Comparison of ENCODE assay signal across 8 cellular contexts in the genomic region with DNA sequence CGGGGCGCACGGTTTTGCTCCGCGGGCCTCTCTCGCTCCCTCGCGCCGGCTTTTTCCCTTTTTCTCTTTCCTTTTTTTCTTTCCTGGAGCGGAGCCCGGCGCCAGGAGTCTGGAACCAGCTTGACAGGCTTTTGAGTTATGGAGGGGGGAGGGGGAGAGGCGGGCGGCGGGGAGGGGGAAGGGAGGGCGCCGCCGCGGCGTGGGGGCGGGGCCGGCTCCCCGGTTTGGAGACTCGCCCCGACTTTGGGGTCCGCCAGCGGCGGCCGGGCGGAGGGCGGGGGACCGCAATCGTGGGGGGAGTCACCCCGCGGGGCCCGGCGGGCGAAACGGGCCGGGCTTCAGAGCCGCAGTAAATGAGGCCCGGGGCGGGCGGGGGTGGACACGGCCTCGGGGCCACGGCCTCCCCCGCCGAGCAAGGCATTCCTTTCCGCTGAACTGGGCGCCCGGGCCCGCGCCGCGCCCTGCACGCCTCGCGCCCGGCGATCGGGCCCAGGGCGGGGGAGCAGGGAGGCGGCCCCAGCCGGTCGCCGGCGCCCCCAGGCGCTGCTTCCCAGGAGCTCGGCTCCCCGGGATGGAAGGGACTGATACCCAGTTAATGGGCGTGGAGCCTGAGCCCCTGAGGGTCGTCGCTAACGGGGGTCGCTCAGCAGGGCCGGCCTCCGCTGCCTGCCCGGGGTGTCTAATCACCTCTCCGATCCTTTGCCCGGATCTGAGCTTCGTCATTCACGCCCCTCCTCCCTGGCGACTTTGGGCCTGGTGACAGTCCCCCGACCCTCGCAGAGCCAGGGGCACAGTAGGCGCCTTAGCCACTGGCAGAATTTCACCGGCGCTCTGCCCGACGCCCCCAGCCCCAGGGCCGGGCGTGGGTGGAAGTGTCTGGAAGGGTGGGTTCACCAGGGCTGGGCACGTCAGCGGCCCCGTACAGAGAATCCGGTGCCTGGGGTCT.
DNase-seq lines count a peak whose midpoint lies in the region; ATAC-seq and TF ChIP-seq lines count a peak whose summit lies in the region.

No MANE protein-coding gene starts in this region.

- POLR2A ChIA-PET in BJ (lab: Charles Lee) (interaction anchor here (0.5 to 1.5 kb wide), 6 partner anchors 13 to 316 kb away, joined by 3 to 9 read pairs (median 4); partner anchors contain the start of gene IER5L), T-cell (lab: Charles Lee) (interaction anchor here (0.6 to 0.7 kb wide), 2 partner anchors 41 to 273 kb away, joined by 4 read pairs; no protein-coding TSS in a partner anchor)

- peak; percentile 19; the same call in 1 of the 2 replicates for TF ChIP-seq CTCF in BJ (IDR thresholded peaks at IDR 0.05; ENCODE audit: insufficient read depth, low read depth, low read length)

- no peaks in the 10 kb centered on the region for H3K36me3 Mint-ChIP-seq in T-cell

- peak overlapping the region; percentile 68 to 74 (median 71) for H3K4me3 Mint-ChIP-seq in T-cell

- DNase-seq in BJ (ENCODE audit: low read depth) (peak; percentile 48), HT1080 (ENCODE audit: low read depth) (peak; percentile 61), T-cell (peak in 3 of 34 experiments; percentile 27 to 56 (median 33)), cerebellum (ENCODE audit: low spot score) (peak; percentile 88), islet precursor cell (peak; percentile 90), skeletal muscle cell (ENCODE audit: low read depth) (peak; percentile 77), NOMO-1 treated with dmso at 0.1 percent for 144 hours (lab: John Stamatoyannopoulos, UW; ENCODE audit: unreplicated experiment) (no peak), 8988T (no peak)

- H3K36me3 ChIP-seq in BJ (ENCODE audit: control insufficient read depth, insufficient read depth, low read length), result no peaks in the 10 kb centered on the region

- H3K4me1 Mint-ChIP-seq in T-cell, result peaks cover 29 to 47% (median 43%) of the 10 kb centered on the region in 3 donors

- no peaks in the 10 kb centered on the region for H3K27me3 ChIP-seq in BJ (ENCODE audit: control insufficient read depth, insufficient read depth, low read length)

- peak overlapping the region; percentile 20; the same call in 1 of the 2 replicates for H3K4me3 ChIP-seq in BJ (ENCODE audit: low read depth, low read length)
- peak overlapping the region; percentile 38 for H3K4me3 ChIP-seq in skeletal muscle cell (ENCODE audit: low read depth, low read length)

- peak overlapping the region; percentile 57 to 77 for H3K27ac Mint-ChIP-seq in T-cell

- CTCF ChIA-PET in BJ (lab: Yijun Ruan, JAX) (interaction anchor here (0.8 to 4.5 kb wide), 16 partner anchors 12 to 351 kb away, joined by 3 to 32 read pairs (median 5); no protein-coding TSS in a partner anchor), T-cell (lab: Charles Lee) (interaction anchor here in 1 of 2 donors (0.6 kb wide), 1 partner anchor 162 kb away, joined by 3 read pairs; no protein-coding TSS in a partner anchor)

- H3K27me3 Mint-ChIP-seq in T-cell, result peaks cover 0 to 8% of the 10 kb centered on the region in 2 donors

- ATAC-seq in T-cell (replicated peaks in 1 of 4), result peak; percentile 23 to 40 (median 34)

- no peaks in the 10 kb centered on the region for H3K9me3 Mint-ChIP-seq in T-cell

Comparison
In these comparisons a context has a peak if more than half of its experiments do, and no peak if none do; other contexts are left out.
1. DNase-seq: peak in BJ (single experiment), HT1080 (single experiment), cerebellum (single experiment), islet precursor cell (single experiment) and skeletal muscle cell (single experiment); none in NOMO-1 treated with dmso at 0.1 percent for 144 hours (single experiment) and 8988T (single experiment).